Comparison of ENCODE assay signal across 8 cellular contexts in the genomic region with DNA sequence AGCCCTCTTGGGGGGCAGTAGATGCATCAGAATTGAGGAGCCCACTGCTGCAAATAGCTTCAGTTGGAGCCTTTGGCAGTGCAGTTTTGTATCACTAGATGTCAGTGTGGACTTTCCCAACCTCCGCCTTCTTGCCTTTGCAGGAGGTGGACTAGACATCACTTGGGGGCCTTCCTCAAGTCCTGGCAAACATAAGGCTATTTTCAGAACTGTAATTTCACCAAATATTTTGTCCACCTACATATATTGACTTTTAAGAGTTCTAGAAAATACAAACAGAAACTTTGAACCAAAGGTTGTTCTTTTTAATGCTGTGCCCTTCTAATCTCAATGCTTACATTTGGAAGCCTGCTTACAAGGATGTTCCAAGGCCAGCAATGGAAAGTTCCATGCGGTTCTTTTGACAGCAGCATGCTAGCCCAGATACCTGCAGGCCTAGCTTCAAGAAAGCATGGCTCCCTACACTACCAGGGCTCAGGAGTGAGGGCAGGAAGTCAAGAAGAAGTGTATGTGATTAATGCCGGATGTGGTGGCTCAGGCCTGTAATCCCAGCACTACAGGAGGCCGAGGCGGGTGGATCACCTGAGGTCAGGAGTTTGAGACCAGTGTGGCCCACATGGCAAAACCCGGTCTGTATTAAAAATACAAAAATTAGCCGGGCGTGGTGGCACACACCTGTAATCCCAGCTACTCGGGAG. TPM values are rescaled to one million over a fixed set of nuclear protein-coding genes. Genes with fewer than 3 reads are reported as not detected.
DNase-seq lines count a peak whose midpoint lies in the region; ATAC-seq, FAIRE-seq and TF ChIP-seq lines count a peak whose summit lies in the region.

No MANE protein-coding gene starts in this region.

- H3K36me3 Mint-ChIP-seq in T-cell (peaks cover 5% of the 10 kb centered on the region), immature natural killer cell (no peaks in the 10 kb centered on the region)

- H3K4me1 Mint-ChIP-seq in T-cell (peaks cover 6 to 13% (median 8%) of the 10 kb centered on the region in 3 donors), immature natural killer cell (peaks cover 2 to 8% of the 10 kb centered on the region in 2 donors)

- BruUV-seq in K562 (replicated peaks; lab: Mats Ljungman, UMichigan) = no TSS peak

- H3K9me3 ChIP-seq in K562 (replicated peaks; ENCODE audit: control insufficient read depth, insufficient read depth, low read depth, low read length) = no peaks in the 10 kb centered on the region

- POLR2A ChIA-PET in T-cell (lab: Charles Lee) (interaction anchor here in 1 of 2 donors (0.6 kb wide), 1 partner anchor 73 kb away, joined by 3 read pairs; no protein-coding TSS in a partner anchor), K562 (lab: Yijun Ruan, JAX) (interaction anchor here (0.5 to 1.7 kb wide), 7 partner anchors 14 to 294 kb away, joined by 3 to 4 read pairs (median 3); no protein-coding TSS in a partner anchor)

- no peak overlapping the region for H2AFZ ChIP-seq in K562 (ENCODE audit: low read depth, low read length)

- H3K27ac ChIP-seq in K562 (ENCODE audit: extremely low read depth, low read depth, low read length) = no peak overlapping the region

- H3K9ac ChIP-seq in K562 (ENCODE audit: insufficient read depth in 1 of 2, low read depth in 2 of 2, low read length in 2 of 2) = no peak overlapping the region

- H3K9me3 Mint-ChIP-seq in T-cell = no peaks in the 10 kb centered on the region
- no peaks in the 10 kb centered on the region for H3K9me3 Mint-ChIP-seq in immature natural killer cell

- H4K20me1 ChIP-seq in K562 (replicated peaks; ENCODE audit: control insufficient read depth, insufficient read depth, low read length) = no peaks in the 10 kb centered on the region

- H3K4me2 ChIP-seq in K562 (ENCODE audit: insufficient read depth, low read length) = no peak overlapping the region

- CTCF ChIA-PET in T-cell (lab: Charles Lee) (interaction anchor here (0.5 to 8.3 kb wide), 17 partner anchors 46 to 480 kb away, joined by 3 to 67 read pairs (median 3); no protein-coding TSS in a partner anchor), K562 (lab: Yijun Ruan, JAX; ENCODE audit: low intra/inter-chr PET ratio) (interaction anchor here (0.5 to 2.8 kb wide), 6 partner anchors 9 to 464 kb away, joined by 3 to 25 read pairs (median 9); no protein-coding TSS in a partner anchor)

- 62% methylated on average over 8 of the region's 9 CpGs for WGBS in K562 (ENCODE audit: insufficient coverage, low coverage, missing lambda C conversion rate)

- no peak overlapping the region for H3K4me3 ChIP-seq in K562

- no peaks in the 10 kb centered on the region for H3K9me1 ChIP-seq in K562 (ENCODE audit: control insufficient read depth, insufficient read depth, low read length)

- ATAC-seq in T-cell (replicated peaks in 1 of 4) = peak; percentile 70 to 86 (median 77)
- ATAC-seq in K562 = peak; percentile 91

- TF ChIP-seq POLR2A in K562 (conservative IDR thresholded peaks at IDR 0.05) = no peak

- no peak overlapping the region for H3K4me3 Mint-ChIP-seq in T-cell
- no peak overlapping the region for H3K4me3 Mint-ChIP-seq in immature natural killer cell

- DNase-seq in AG08395 (ENCODE audit: low spot score) = peak; percentile 60
- peak; percentile 42 for DNase-seq in GM13976 (ENCODE audit: low spot score)
- peak; percentile 65 for DNase-seq in LHCN-M2 (ENCODE audit: low read depth)
- DNase-seq in T-cell = peak in 33 of 34 experiments; percentile 10 to 62 (median 36)
- DNase-seq in K562 (ENCODE audit: extremely low read depth in 1 of 4, low spot score in 3 of 4) = peak in 2 of 4 experiments; percentile 57 to 75
- DNase-seq in immature natural killer cell = peak; percentile 53 to 63 (median 55)
- DNase-seq in stimulated activated CD4-positive, alpha-beta T cell treated with anti-CD3 and anti-CD28 coated beads, Interleukin-2, amount 100 ng/mL, for 4 hours (ENCODE audit: low read depth) = peak; percentile 32
- DNase-seq in NCI-H1048 (lab: John Stamatoyannopoulos, UW) = no peak

- no peaks in the 10 kb centered on the region for H3K27me3 ChIP-seq in K562 (ENCODE audit: control insufficient read depth in 2 of 2, insufficient read depth in 2 of 2, low read length in 2 of 2)

- TF ChIP-seq RAD21 in K562 (CRISPR knock-in tag; conservative IDR thresholded peaks at IDR 0.05 in 1 of 2, IDR thresholded peaks at IDR 0.05 in 1 of 2) = peak; percentile 85 to 94

- intact Hi-C loops in K562 (cut with micrococcal nuclease) = loop anchor here (1.0 to 10.0 kb wide), 4 partner anchors 76 to 458 kb away; no protein-coding TSS in a partner anchor

- peak overlapping the region in 1 of 2 donors; percentile 8 for H3K27ac Mint-ChIP-seq in T-cell
- H3K27ac Mint-ChIP-seq in immature natural killer cell = no peak overlapping the region

- H3K36me3 ChIP-seq in K562 (ENCODE audit: control insufficient read depth, insufficient read depth, low read length) = no peaks in the 10 kb centered on the region

- no peaks in the 10 kb centered on the region for H3K79me2 ChIP-seq in K562 (ENCODE audit: control insufficient read depth, insufficient read depth, low read length)

- FAIRE-seq in K562 (lab: Jason Lieb, UNC) = peak; percentile 89

- peak; percentile 41 for TF ChIP-seq CTCF in GM13976 (IDR thresholded peaks at IDR 0.05; ENCODE audit: borderline replicate concordance, control extremely low read depth, extremely low read depth, insufficient read depth, missing control alignments)
- peak; percentile 82 to 86 (median 82) for TF ChIP-seq CTCF in K562 (IDR thresholded peaks at IDR 0.05 in 2 of 3, conservative IDR thresholded peaks at IDR 0.05 in 1 of 3; ENCODE audit: insufficient read depth in 2 of 3, low read depth in 1 of 3, low read length in 3 of 3)

- in situ Hi-C loops in GM13976 (cut with MboI; ENCODE audit: low sequenced_read_pairs, unreplicated experiment) = loop anchor here (10.0 kb wide), 1 partner anchor 288 kb away; no protein-coding TSS in a partner anchor
- in situ Hi-C loops in K562 (cut with MboI) = loop anchor here (5.0 kb wide), 1 partner anchor 136 kb away; no protein-coding TSS in a partner anchor

- H3K4me1 ChIP-seq in K562 (replicated peaks in 1 of 2; ENCODE audit: control insufficient read depth in 2 of 2, insufficient read depth in 2 of 2, low read length in 2 of 2) = peaks cover 0 to 5% of the 10 kb centered on the region in 2 experiments; a peak in 3 of 5 replicates

- no peak for TF ChIP-seq EP300 in K562 (IDR thresholded peaks at IDR 0.05; ENCODE audit: low read length)

- no peaks in the 10 kb centered on the region for H3K27me3 Mint-ChIP-seq in T-cell
- H3K27me3 Mint-ChIP-seq in immature natural killer cell (ENCODE audit: low read depth in 3 of 3) = peaks cover 0 to 5% (median 0%) of the 10 kb centered on the region in 3 donors

TF ChIP-seq in K562, 482 proteins besides CTCF, POLR2A, EP300 and RAD21 (continues in another document):
- TF ChIP-seq, protein P1, sequence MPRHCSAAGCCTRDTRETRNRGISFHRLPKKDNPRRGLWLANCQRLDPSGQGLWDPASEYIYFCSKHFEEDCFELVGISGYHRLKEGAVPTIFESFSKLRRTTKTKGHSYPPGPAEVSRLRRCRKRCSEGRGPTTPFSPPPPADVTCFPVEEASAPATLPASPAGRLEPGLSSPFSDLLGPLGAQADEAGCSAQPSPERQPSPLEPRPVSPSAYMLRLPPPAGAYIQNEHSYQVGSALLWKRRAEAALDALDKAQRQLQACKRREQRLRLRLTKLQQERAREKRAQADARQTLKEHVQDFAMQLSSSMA (CRISPR knock-in tag; IDR thresholded peaks at IDR 0.05) = no peak
- TF ChIP-seq SMC3 (conservative IDR thresholded peaks at IDR 0.05; ENCODE audit: insufficient read depth, low read depth, low read length) (peak; percentile 86), STAG1 (CRISPR knock-in tag; IDR thresholded peaks at IDR 0.05; ENCODE audit: borderline replicate concordance) (peak; percentile 56; the same call in 1 of the 2 replicates), RCOR1 (IDR thresholded peaks at IDR 0.05; ENCODE audit: borderline replicate concordance in 1 of 2, low read depth in 2 of 2, low read length in 2 of 2) (no peak), CC2D1A (IDR thresholded peaks at IDR 0.05) (peak; percentile 35; the same call in 1 of the 2 replicates)
- TF ChIP-seq, protein P2, sequence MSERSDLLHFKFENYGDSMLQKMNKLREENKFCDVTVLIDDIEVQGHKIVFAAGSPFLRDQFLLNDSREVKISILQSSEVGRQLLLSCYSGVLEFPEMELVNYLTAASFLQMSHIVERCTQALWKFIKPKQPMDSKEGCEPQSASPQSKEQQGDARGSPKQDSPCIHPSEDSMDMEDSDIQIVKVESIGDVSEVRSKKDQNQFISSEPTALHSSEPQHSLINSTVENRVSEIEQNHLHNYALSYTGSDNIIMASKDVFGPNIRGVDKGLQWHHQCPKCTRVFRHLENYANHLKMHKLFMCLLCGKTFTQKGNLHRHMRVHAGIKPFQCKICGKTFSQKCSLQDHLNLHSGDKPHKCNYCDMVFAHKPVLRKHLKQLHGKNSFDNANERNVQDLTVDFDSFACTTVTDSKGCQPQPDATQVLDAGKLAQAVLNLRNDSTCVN (CRISPR knock-in tag; IDR thresholded peaks at IDR 0.05) = no peak

RNA-seq across cellular contexts. Expression of a gene that starts 8.0 kb away (rescaled TPM):
- 12.2 and 12.7 TPM in 2 replicates for total RNA-seq in LHCN-M2 (2014; rRNA removed)
- 2.0 TPM for polyA plus RNA-seq in LHCN-M2 (2012)
- total RNA-seq in T-cell = 10 to 100 TPM; 22.4 to 38.4 (median 30.8) TPM
- 5.4 and 16.5 TPM in 2 replicates for total RNA-seq in K562 (2011; cell fraction: chromatin; rRNA removed; ENCODE audit: low replicate concordance)
- total RNA-seq in K562 (2011; cell fraction: nucleolus; rRNA removed) = 4.0 and 7.5 TPM in 2 replicates
- total RNA-seq in K562 (2011; cell fraction: nucleoplasm; rRNA removed) = 5.4 and 9.7 TPM in 2 replicates
- 13.9 and 18.1 TPM in 2 replicates for total RNA-seq in K562 (2014; rRNA removed)
- 6.8 and 8.1 TPM in 2 replicates for total RNA-seq in K562 (2014; rRNA removed; fragmentation: Illumina TruSeq; extraction: Trizol)
- 5.2 and 5.9 TPM in 2 replicates for total RNA-seq in K562 (2015; rRNA removed; fragmentation: Illumina TruSeq; extraction: Trizol)
- 8.3 and 9.4 TPM in 2 replicates for total RNA-seq in K562 (2021)
- 4.1 and 5.5 TPM in 2 replicates for polyA plus RNA-seq in K562 (2011; rRNA removed)
- polyA plus RNA-seq in K562 (2011; cell fraction: cytosol; rRNA removed) = 1.7 and 3.0 TPM in 2 replicates
- polyA plus RNA-seq in K562 (2011; cell fraction: nucleus; rRNA removed) = 3.2 and 4.0 TPM in 2 replicates
- 3.6 and 5.3 TPM in 2 replicates for polyA plus RNA-seq in K562 (2012)
- polyA plus RNA-seq in K562 (2014; fragmentation: Illumina TruSeq; extraction: Trizol) = 4.7 and 5.5 TPM in 2 replicates
- polyA plus RNA-seq in K562 (2014; fragmentation: Nextera tagmentation; extraction: Ambion mirVana) = 1 to 10 TPM; 1.1 to 1.2 TPM
- polyA plus RNA-seq in K562 (2014; rRNA removed) = 4.7 and 4.9 TPM in 2 replicates
- polyA minus RNA-seq in K562 (2011; rRNA and poly(A)+ RNA removed) = 6.5 and 9.6 TPM in 2 replicates
- polyA minus RNA-seq in K562 (2011; cell fraction: cytosol; rRNA and poly(A)+ RNA removed) = 4.6 and 5.2 TPM in 2 replicates
- polyA minus RNA-seq in K562 (2011; cell fraction: nucleus; rRNA and poly(A)+ RNA removed) = 17.7 and 20.2 TPM in 2 replicates
- polyA plus RNA-seq in immature natural killer cell = 1 to 10 TPM; 1.9 to 3.7 (median 3.1) TPM
